ENCODE assay signal across 6 cellular contexts in the genomic region with DNA sequence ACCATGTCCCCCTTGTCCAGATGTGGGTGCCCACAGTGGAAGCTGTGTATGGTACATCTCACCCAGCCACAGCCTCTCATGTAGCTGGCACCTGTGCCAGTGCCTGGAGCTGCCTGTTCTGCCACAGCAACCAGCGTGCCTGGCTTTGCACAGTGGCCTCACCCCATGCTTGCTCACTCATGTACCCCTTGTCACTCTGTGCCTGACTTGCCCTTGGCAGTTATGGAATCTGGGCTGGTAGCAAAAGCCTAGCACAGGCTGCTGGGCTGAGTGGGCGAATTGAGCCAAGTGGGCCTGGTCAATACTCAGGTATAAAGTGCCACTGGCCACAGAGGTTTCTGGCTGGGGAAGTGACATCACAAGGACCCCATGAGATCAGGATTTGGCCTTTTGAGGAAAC.
"Had no signal": no experiment of that assay in that cellular context is flagged by ENCODE, and none has a peak within 500 bp of the region (broad histone marks: within the 10 kb centered on the region; RNA-seq: fewer than 3 reads in every experiment).

No MANE protein-coding gene starts in this region.

- ATAC-seq: GM23338, HepG2 had no signal

- H3K4me3 Mint-ChIP-seq: GM23338, H9, IgD-negative memory B cell had no signal

- H3K27ac ChIP-seq: HL-60 had no signal

- H3K27ac Mint-ChIP-seq: GM23338, H9, IgD-negative memory B cell had no signal

- H3K4me3 ChIP-seq: GM23338 had no signal

- H3K36me3 Mint-ChIP-seq: IgD-negative memory B cell had no signal

- H3K4me1 Mint-ChIP-seq: GM23338, H9, IgD-negative memory B cell had no signal

- DNase-seq: HCEC 1CT had no signal
